20 cellular contexts compared by ENCODE assay signal in genomic region chr2:33904801-33905200, GRCh38.
DNase-seq lines count a peak whose midpoint lies in the region; ATAC-seq, FAIRE-seq and TF ChIP-seq lines count a peak whose summit lies in the region.
"Had no signal": no experiment of that assay in that cellular context is flagged by ENCODE, and none has a peak within 500 bp of the region (broad histone marks: within the 10 kb centered on the region; RNA-seq: fewer than 3 reads in every experiment).

No MANE protein-coding gene starts in this region.

- FAIRE-seq in HepG2 (lab: Jason Lieb, UNC), result no peak
- FAIRE-seq: D721Med, GM12891 had no signal

- H3K27me3 ChIP-seq in HepG2 (ENCODE audit: control insufficient read depth in 1 of 2, insufficient read depth in 2 of 2, low read length in 2 of 2) (no peaks in the 10 kb centered on the region), right lobe of liver (no peaks in the 10 kb centered on the region), PC-9 (ENCODE audit: insufficient read depth, low read depth) (peaks cover 12% of the 10 kb centered on the region), PC-3 (ENCODE audit: low read length) (no peaks in the 10 kb centered on the region)
- H3K27me3 ChIP-seq: BLaER1 treated with 17β-estradiol and CSF1 and Interleukin-3, amounts not matched to agents 10 nM and 100 nM had no signal

- no peaks in the 10 kb centered on the region; the same call in 1 of the 2 replicates for H3K9me3 ChIP-seq in HepG2 (ENCODE audit: low read length)
- no peaks in the 10 kb centered on the region for H3K9me3 ChIP-seq in right lobe of liver
- H3K9me3 ChIP-seq in PC-9 (ENCODE audit: insufficient read depth, low read depth), result no peaks in the 10 kb centered on the region
- no peaks in the 10 kb centered on the region for H3K9me3 ChIP-seq in PC-3 (ENCODE audit: low read length)
- H3K9me3 ChIP-seq: Caco-2 had no signal

- H3K9ac ChIP-seq in HepG2 (ENCODE audit: insufficient read depth, low read depth, low read length), result no peak overlapping the region
- H3K9ac ChIP-seq in PC-3 (ENCODE audit: low read length), result no peak overlapping the region
- H3K9ac ChIP-seq: BLaER1 treated with 17β-estradiol and CSF1 and Interleukin-3, amounts not matched to agents 10 nM and 100 nM had no signal

- H4K20me1 ChIP-seq in HepG2 (ENCODE audit: insufficient read depth, low read length) (no peaks in the 10 kb centered on the region), PC-9 (ENCODE audit: insufficient read depth) (no peaks in the 10 kb centered on the region), PC-3 (ENCODE audit: low read length) (no peaks in the 10 kb centered on the region)
- H4K20me1 ChIP-seq: BLaER1 treated with 17β-estradiol and CSF1 and Interleukin-3, amounts not matched to agents 10 nM and 100 nM had no signal

- 3% methylated on average over 4 of the region's 4 CpGs for WGBS in HepG2 (ENCODE audit: low lambda C conversion rate)
- 71% methylated on average over 4 of the region's 4 CpGs for WGBS in right lobe of liver (ENCODE audit: insufficient coverage, low coverage, low lambda C conversion rate, missing lambda C conversion rate)

- H3K36me3 ChIP-seq in HepG2 (replicated peaks in 1 of 2; ENCODE audit: control insufficient read depth in 1 of 2, insufficient read depth in 2 of 2, low read length in 2 of 2), result no peaks in the 10 kb centered on the region
- H3K36me3 ChIP-seq in right lobe of liver, result no peaks in the 10 kb centered on the region
- H3K36me3 ChIP-seq in PC-9 (ENCODE audit: low read depth), result no peaks in the 10 kb centered on the region
- H3K36me3 ChIP-seq in PC-3 (ENCODE audit: low read depth, low read length), result no peaks in the 10 kb centered on the region
- H3K36me3 ChIP-seq: BLaER1 treated with 17β-estradiol and CSF1 and Interleukin-3, amounts not matched to agents 10 nM and 100 nM had no signal

- H2AFZ ChIP-seq in HepG2 (ENCODE audit: low read length), result no peak overlapping the region
- H2AFZ ChIP-seq in PC-9, result 0 out of 2 replicates have a peak overlapping the region, but pooled peaks have one; percentile 61
- no peak overlapping the region for H2AFZ ChIP-seq in PC-3 (ENCODE audit: low read length)

- TF ChIP-seq CTCF in HepG2 (CRISPR knock-in tag; IDR thresholded peaks at IDR 0.05) (no peak), right lobe of liver (IDR thresholded peaks at IDR 0.05) (no peak), PC-9 (conservative IDR thresholded peaks at IDR 0.05) (no peak), PC-3 (conservative IDR thresholded peaks at IDR 0.05; ENCODE audit: low read depth, low read length) (no peak)

- no peak for DNase-seq in HepG2 (ENCODE audit: low spot score)
- DNase-seq in right lobe of liver, result no peak
- DNase-seq in PC-9, result no peak
- no peak for DNase-seq in central memory CD8-positive, alpha-beta T cell (ENCODE audit: low spot score in 2 of 2)
- no peak for DNase-seq in PC-3
- no peak for DNase-seq in activated naive CD8-positive, alpha-beta T cell treated with anti-CD3 and anti-CD28 coated beads for 36 hours
- no peak for DNase-seq in hypothalamus (lab: John Stamatoyannopoulos, UW)
- DNase-seq: 8988T; AML-193; Caco-2; Calu3; CD4-positive, alpha-beta T cell; CD8-positive, alpha-beta T cell; DMS79 treated with DMSO at 0.1 percent for 48 hours; GF-D8 had no signal

- no peak for ATAC-seq in HepG2
- ATAC-seq in right lobe of liver, result no peak
- no peak for ATAC-seq in central memory CD8-positive, alpha-beta T cell (replicated peaks; ENCODE audit: extremely low read depth, poor library complexity, severe bottlenecking)
- ATAC-seq in PC-3, result no peak
- ATAC-seq: CD8-positive, alpha-beta T cell had no signal

- peak overlapping the region; percentile 7 for H3K27ac Mint-ChIP-seq in central memory CD8-positive, alpha-beta T cell (ENCODE audit: low read depth)
- no peak overlapping the region for H3K27ac Mint-ChIP-seq in activated naive CD8-positive, alpha-beta T cell treated with anti-CD3 and anti-CD28 coated beads for 36 hours
- H3K27ac Mint-ChIP-seq: B cell; CD4-positive, alpha-beta T cell; CD8-positive, alpha-beta T cell had no signal

- H3K9me2 ChIP-seq in PC-9 (ENCODE audit: insufficient read depth) (no peaks in the 10 kb centered on the region), PC-3 (replicated peaks; ENCODE audit: low read length) (no peaks in the 10 kb centered on the region)

- intact Hi-C loops in HepG2 (cut with micrococcal nuclease; ENCODE audit: unreplicated experiment), result no loop called here
- intact Hi-C loops in right lobe of liver (cut with DNase I), result no loop called here
- intact Hi-C loops in PC-9 (cut with micrococcal nuclease; ENCODE audit: unreplicated experiment), result no loop called here
- intact Hi-C loops in PC-3 (cut with micrococcal nuclease), result no loop called here

- H3K4me3 ChIP-seq in HepG2 (replicated peaks in 1 of 3; ENCODE audit: insufficient read depth in 1 of 3, low read depth in 2 of 3, low read length in 3 of 3) (no peak overlapping the region), right lobe of liver (no peak overlapping the region), PC-9 (no peak overlapping the region), PC-3 (ENCODE audit: low read length) (no peak overlapping the region)
- H3K4me3 ChIP-seq: BLaER1 treated with 17β-estradiol and CSF1 and Interleukin-3, amounts not matched to agents 10 nM and 100 nM had no signal

- POLR2A ChIA-PET in HepG2 (lab: Yijun Ruan, JAX), result no interaction called here
- POLR2A ChIA-PET in PC-9 (lab: Charles Lee; ENCODE audit: unreplicated experiment), result no interaction called here
- POLR2A ChIA-PET in PC-3 (lab: Charles Lee; ENCODE audit: unreplicated experiment), result no interaction called here

- no peaks in the 10 kb centered on the region for H3K4me1 Mint-ChIP-seq in central memory CD8-positive, alpha-beta T cell
- no peaks in the 10 kb centered on the region for H3K4me1 Mint-ChIP-seq in activated naive CD8-positive, alpha-beta T cell treated with anti-CD3 and anti-CD28 coated beads for 36 hours
- H3K4me1 Mint-ChIP-seq: B cell had no signal

- TF ChIP-seq POLR2A in HepG2 (IDR thresholded peaks at IDR 0.05; ENCODE audit: insufficient read depth in 1 of 2, low read depth in 2 of 2, low read length in 2 of 2) (no peak), right lobe of liver (IDR thresholded peaks at IDR 0.05) (no peak)

- in situ Hi-C loops in HepG2 (cut with HindIII; ENCODE audit: extremely low pct_ligation_motif_present, low pct_unique_long_range_greater_than_20kb), result no loop called here

- BruUV-seq in HepG2 (replicated peaks; lab: Mats Ljungman, UMichigan), result no TSS peak
- no TSS peak for BruUV-seq in PC-9 (replicated peaks; lab: Mats Ljungman, UMichigan)
- BruUV-seq in PC-3 (replicated peaks; lab: Mats Ljungman, UMichigan), result no TSS peak

- H3K36me3 Mint-ChIP-seq in central memory CD8-positive, alpha-beta T cell (ENCODE audit: insufficient read depth), result no peaks in the 10 kb centered on the region
- H3K36me3 Mint-ChIP-seq in activated naive CD8-positive, alpha-beta T cell treated with anti-CD3 and anti-CD28 coated beads for 36 hours, result no peaks in the 10 kb centered on the region
- H3K36me3 Mint-ChIP-seq: CD8-positive, alpha-beta T cell had no signal

- H3K4me2 ChIP-seq in HepG2 (ENCODE audit: low read depth, low read length) (no peak overlapping the region), PC-9 (no peak overlapping the region), PC-3 (ENCODE audit: low read length) (no peak overlapping the region)
- H3K4me2 ChIP-seq: BLaER1 treated with 17β-estradiol and CSF1 and Interleukin-3, amounts not matched to agents 10 nM and 100 nM had no signal

- H3K4me1 ChIP-seq in HepG2 (ENCODE audit: insufficient read depth, low read length) (no peaks in the 10 kb centered on the region), right lobe of liver (peaks cover 0 to 4% (median 0%) of the 10 kb centered on the region in 4 donors), PC-9 (replicated peaks; ENCODE audit: insufficient read depth) (no peaks in the 10 kb centered on the region), PC-3 (ENCODE audit: insufficient read depth, low read length) (no peaks in the 10 kb centered on the region)
- H3K4me1 ChIP-seq: Caco-2 had no signal

- H3F3A ChIP-seq in PC-9 (ENCODE audit: insufficient read depth, low read depth) (no peaks in the 10 kb centered on the region), PC-3 (ENCODE audit: low read length, unreplicated experiment) (no peaks in the 10 kb centered on the region)

- H3K27me3 Mint-ChIP-seq in central memory CD8-positive, alpha-beta T cell, result no peaks in the 10 kb centered on the region
- H3K27me3 Mint-ChIP-seq in activated naive CD8-positive, alpha-beta T cell treated with anti-CD3 and anti-CD28 coated beads for 36 hours, result no peaks in the 10 kb centered on the region
- H3K27me3 Mint-ChIP-seq: B cell; CD4-positive, alpha-beta T cell had no signal

- peaks cover 5% of the 10 kb centered on the region for H3K9me3 Mint-ChIP-seq in central memory CD8-positive, alpha-beta T cell
- peaks cover 2% of the 10 kb centered on the region for H3K9me3 Mint-ChIP-seq in activated naive CD8-positive, alpha-beta T cell treated with anti-CD3 and anti-CD28 coated beads for 36 hours

- no peak overlapping the region for H3K4me3 Mint-ChIP-seq in central memory CD8-positive, alpha-beta T cell
- no peak overlapping the region for H3K4me3 Mint-ChIP-seq in activated naive CD8-positive, alpha-beta T cell treated with anti-CD3 and anti-CD28 coated beads for 36 hours
- H3K4me3 Mint-ChIP-seq: B cell; CD4-positive, alpha-beta T cell; CD8-positive, alpha-beta T cell had no signal

- H3K27ac ChIP-seq in HepG2 (ENCODE audit: extremely low read length, insufficient read depth, low read length) (no peak overlapping the region), right lobe of liver (no peak overlapping the region), PC-9 (no peak overlapping the region), PC-3 (ENCODE audit: low read length) (no peak overlapping the region)
- H3K27ac ChIP-seq: BLaER1 treated with 17β-estradiol and CSF1 and Interleukin-3, amounts not matched to agents 10 nM and 100 nM; C4-2B had no signal

- CTCF ChIA-PET in HepG2 (lab: Yijun Ruan, JAX; ENCODE audit: low intra/inter-chr PET ratio, low total read pairs), result no interaction called here
- CTCF ChIA-PET in PC-9 (lab: Charles Lee), result no interaction called here
- CTCF ChIA-PET in PC-3 (lab: Charles Lee), result no interaction called here

- TF ChIP-seq RAD21 in HepG2 (CRISPR knock-in tag; IDR thresholded peaks at IDR 0.05), result no peak

- TF ChIP-seq EP300 in HepG2 (IDR thresholded peaks at IDR 0.05; ENCODE audit: low read depth in 2 of 2, low read length in 2 of 2) (no peak), HepG2 (CRISPR knock-in tag; IDR thresholded peaks at IDR 0.05; ENCODE audit: borderline replicate concordance) (no peak)

- no peaks in the 10 kb centered on the region for H3K79me2 ChIP-seq in HepG2 (ENCODE audit: insufficient read depth, low read length)
- no peaks in the 10 kb centered on the region for H3K79me2 ChIP-seq in PC-9 (ENCODE audit: low read depth)
- H3K79me2 ChIP-seq in PC-3 (ENCODE audit: low read length), result no peaks in the 10 kb centered on the region

TF ChIP-seq in HepG2, 621 proteins besides CTCF, POLR2A, EP300 and RAD21:
- TF ChIP-seq MAFK (conservative IDR thresholded peaks at IDR 0.05 in 1 of 2, IDR thresholded peaks at IDR 0.05 in 1 of 2; ENCODE audit: low read length in 2 of 2), result peak; percentile 17 to 63; a peak in 2 of 4 replicates
- TF ChIP-seq ZNF777 (CRISPR knock-in tag; IDR thresholded peaks at IDR 0.05), result no peak
TF ChIP-seq in HepG2: peak in this region for 1.
